Comparison of ENCODE assay signal across 14 cellular contexts in the genomic region with DNA sequence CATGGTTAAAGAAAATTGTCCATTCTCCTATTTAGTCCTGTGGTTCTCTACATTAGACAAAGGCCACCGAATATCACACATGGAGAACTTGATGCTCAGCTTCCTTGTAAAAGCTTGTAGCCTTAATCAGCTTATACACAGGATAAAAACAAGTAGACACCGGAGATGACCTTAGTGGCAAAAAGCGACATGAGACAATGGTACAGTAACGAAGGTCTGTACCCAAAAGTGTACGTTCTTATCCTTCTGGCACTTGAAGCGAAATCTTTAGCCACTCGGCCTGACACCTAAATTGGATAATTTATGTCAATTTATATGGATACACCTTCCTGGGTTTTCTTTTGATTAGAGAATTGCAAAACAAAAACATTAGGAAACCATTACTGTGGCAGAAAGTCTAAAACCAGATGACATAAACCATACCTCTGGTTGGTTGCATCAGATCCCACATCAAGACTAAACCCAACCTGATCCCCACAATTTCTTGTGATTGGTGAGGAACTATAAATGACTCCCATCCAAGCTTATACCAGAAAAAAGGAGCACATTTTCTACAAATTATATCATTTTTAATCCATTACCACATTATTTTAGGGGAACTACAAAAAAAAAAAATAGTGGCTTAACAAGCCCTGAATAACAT. TPM values are rescaled to one million over a fixed set of nuclear protein-coding genes. Genes with fewer than 3 reads are reported as not detected.
DNase-seq lines count a peak whose midpoint lies in the region; ATAC-seq, FAIRE-seq and TF ChIP-seq lines count a peak whose summit lies in the region.
"Had no signal": no experiment of that assay in that cellular context is flagged by ENCODE, and none has a peak within 500 bp of the region (broad histone marks: within the 10 kb centered on the region; RNA-seq: fewer than 3 reads in every experiment).

No MANE protein-coding gene starts in this region.

- ATAC-seq in memory B cell (ENCODE audit: low read depth) (no peak), GM18868 (IDR thresholded peaks at IDR 0.05; ENCODE audit: unreplicated experiment) (no peak)
- ATAC-seq: esophagus mucosa, left cardiac atrium had no signal

- H3K36me3 Mint-ChIP-seq in HFFc6 (ENCODE audit: low read depth) (peaks cover 66% of the 10 kb centered on the region), memory B cell (peaks cover 36% of the 10 kb centered on the region)

- no peak for FAIRE-seq in frontal cortex (lab: Jason Lieb, UNC)
- FAIRE-seq: GM12892, HTR-8/SVneo had no signal

- TF ChIP-seq CTCF in AG10803 (conservative IDR thresholded peaks at IDR 0.05; ENCODE audit: low read length) (no peak), HFFc6 (IDR thresholded peaks at IDR 0.05) (no peak)

- H3K9me3 Mint-ChIP-seq in HFFc6: peaks cover 5% of the 10 kb centered on the region; the same call in 1 of the 2 replicates
- H3K9me3 Mint-ChIP-seq in memory B cell: no peaks in the 10 kb centered on the region

- H3K27me3 Mint-ChIP-seq in HFFc6 (ENCODE audit: insufficient read depth): peaks cover 8% of the 10 kb centered on the region; the same call in 1 of the 2 replicates
- no peaks in the 10 kb centered on the region for H3K27me3 Mint-ChIP-seq in memory B cell

- DNase-seq in AG10803 (ENCODE audit: low read depth) (peak; percentile 49), HFFc6 (no peak), amniotic epithelial cell (ENCODE audit: low read depth) (peak; percentile 55), memory B cell (ENCODE audit: low spot score in 2 of 2) (no peak), NCI-H2107 (lab: John Stamatoyannopoulos, UW) (no peak), midbrain (lab: John Stamatoyannopoulos, UW) (no peak), frontal cortex (ENCODE audit: low spot score in 2 of 2) (no peak)
- DNase-seq: activated CD4-positive, CD25-positive, alpha-beta regulatory T cell; amygdala; left cardiac atrium had no signal

- H3K4me3 Mint-ChIP-seq in HFFc6 (peak overlapping the region; percentile 7; the same call in 1 of the 2 replicates), memory B cell (no peak overlapping the region)

- no peak overlapping the region for H3K4me3 ChIP-seq in AG10803 (ENCODE audit: low read length)

- H3K4me1 Mint-ChIP-seq in HFFc6 (ENCODE audit: low read depth) (peaks cover 58% of the 10 kb centered on the region), memory B cell (peaks cover 21% of the 10 kb centered on the region)

- peak overlapping the region; percentile 26; the same call in 1 of the 2 replicates for H3K27ac Mint-ChIP-seq in HFFc6
- peak overlapping the region; percentile 50 for H3K27ac Mint-ChIP-seq in memory B cell

RNA-seq across cellular contexts. Expression of a gene that starts 6.1 kb away (rescaled TPM):
- 100 to 1,000 TPM; 162 to 198 (median 185) TPM for total RNA-seq in HFFc6 (2021; fragmentation: NEBNext Ultra II Directional; extraction: Animal tissue kit (Norgen Biotek cat#: 25700))
- total RNA-seq in frontal cortex: 450 TPM

RNA-seq across cellular contexts. Expression of a gene that starts 35.9 kb away (rescaled TPM):
- total RNA-seq in HFFc6 (2021; fragmentation: NEBNext Ultra II Directional; extraction: Animal tissue kit (Norgen Biotek cat#: 25700)): 10 to 100 TPM; 31.5 to 40.9 (median 36.2) TPM
- 53.8 TPM for total RNA-seq in frontal cortex

RNA-seq across cellular contexts. Expression of a gene that starts 36.7 kb away (rescaled TPM):
- total RNA-seq in HFFc6 (2021; fragmentation: NEBNext Ultra II Directional; extraction: Animal tissue kit (Norgen Biotek cat#: 25700)): 100 to 1,000 TPM; 158 to 236 (median 195) TPM
- 86.4 TPM for total RNA-seq in frontal cortex

RNA-seq across cellular contexts. Expression of a gene that starts 36.8 kb away (rescaled TPM):
- 10 to 100 TPM; 28.6 to 40.6 (median 34.6) TPM for total RNA-seq in HFFc6 (2021; fragmentation: NEBNext Ultra II Directional; extraction: Animal tissue kit (Norgen Biotek cat#: 25700))
- total RNA-seq in frontal cortex: 23.6 TPM

Comparison
In these comparisons a context has a peak if more than half of its experiments do, and no peak if none do; other contexts are left out.
1. DNase-seq: peak in AG10803 (single experiment) and amniotic epithelial cell (single experiment); none in HFFc6 (single experiment), memory B cell (0 of 2), NCI-H2107 (single experiment), midbrain (single experiment) and frontal cortex (0 of 2).